Comparison of ENCODE assay signal across 8 cellular contexts in genomic region chr12:52380271-52380694, GRCh38. TPM values are rescaled to one million over a fixed set of nuclear protein-coding genes. Genes with fewer than 3 reads are reported as not detected.
DNase-seq lines count a peak whose midpoint lies in the region; ATAC-seq, FAIRE-seq and TF ChIP-seq lines count a peak whose summit lies in the region.

No MANE protein-coding gene starts in this region.

- no peak for ATAC-seq in GM18867 (IDR thresholded peaks at IDR 0.05; ENCODE audit: unreplicated experiment)

- no peaks in the 10 kb centered on the region for H3K9me3 ChIP-seq in MG63

- H3K4me3 ChIP-seq in MG63: no peak overlapping the region
- H3K4me3 ChIP-seq in bronchial epithelial cell (ENCODE audit: low read depth, low read length): no peak overlapping the region

- H3K27me3 ChIP-seq in MG63 (no peaks in the 10 kb centered on the region), bronchial epithelial cell (ENCODE audit: control insufficient read depth, insufficient read depth, low read length) (no peaks in the 10 kb centered on the region)

- FAIRE-seq in bronchial epithelial cell (lab: Jason Lieb, UNC): no peak

- DNase-seq in GDM1 (lab: John Stamatoyannopoulos, UW) (peak; percentile 8), MG63 (peak; percentile 37), bronchial epithelial cell (ENCODE audit: low read depth) (peak; percentile 42), medulla oblongata (ENCODE audit: extremely low spot score) (peak; percentile 63), NCI-H524 treated with DMSO at 0.1 percent for 48 hours (lab: John Stamatoyannopoulos, UW) (no peak), NCI-H2081 treated with DMSO at 0.1 percent for 48 hours (lab: John Stamatoyannopoulos, UW) (no peak), LoVo (ENCODE audit: low spot score) (no peak)

- H3K36me3 ChIP-seq in MG63: no peaks in the 10 kb centered on the region
- no peaks in the 10 kb centered on the region for H3K36me3 ChIP-seq in bronchial epithelial cell (ENCODE audit: control insufficient read depth, insufficient read depth, low read length)

- TF ChIP-seq CTCF in bronchial epithelial cell (IDR thresholded peaks at IDR 0.05; ENCODE audit: insufficient read depth, low read length, severe bottlenecking): peak; percentile 80

RNA-seq across cellular contexts. Expression of gene KRT84, which starts 5.2 kb away (rescaled TPM):
- not detected in 2 replicates for total RNA-seq in MG63 (2014; rRNA removed; shearing (Covaris generic); ENCODE audit: low replicate concordance)
- not detected in 2 replicates for total RNA-seq in bronchial epithelial cell

RNA-seq across cellular contexts. Expression of gene KRT85, which starts 13.0 kb away (rescaled TPM):
- not detected in 2 replicates for total RNA-seq in MG63 (2014; rRNA removed; shearing (Covaris generic); ENCODE audit: low replicate concordance)
- total RNA-seq in bronchial epithelial cell: not detected in 2 replicates

RNA-seq across cellular contexts. Expression of gene KRT82, which starts 25.9 kb away (rescaled TPM):
- total RNA-seq in MG63 (2014; rRNA removed; shearing (Covaris generic); ENCODE audit: low replicate concordance): not detected in 2 replicates
- not detected in 2 replicates for total RNA-seq in bronchial epithelial cell

RNA-seq across cellular contexts. Expression of gene KRT75, which starts 53.9 kb away (rescaled TPM):
- total RNA-seq in MG63 (2014; rRNA removed; shearing (Covaris generic); ENCODE audit: low replicate concordance): not detected in 2 replicates
- 1.8 and 7.3 TPM in 2 replicates for total RNA-seq in bronchial epithelial cell

RNA-seq across cellular contexts. Expression of gene KRT83, which starts 59.1 kb away (rescaled TPM):
- not detected in 2 replicates for total RNA-seq in MG63 (2014; rRNA removed; shearing (Covaris generic); ENCODE audit: low replicate concordance)
- 0.13 TPM in 1 of 2 replicates, not detected in the other for total RNA-seq in bronchial epithelial cell

Comparison
In these comparisons a context has a peak if more than half of its experiments do, and no peak if none do; other contexts are left out.
1. DNase-seq: peak in GDM1 (single experiment), MG63 (single experiment), bronchial epithelial cell (single experiment) and medulla oblongata (single experiment); none in NCI-H524 treated with DMSO at 0.1 percent for 48 hours (single experiment), NCI-H2081 treated with DMSO at 0.1 percent for 48 hours (single experiment) and LoVo (single experiment).